Comparison of ENCODE assay signal across 8 cellular contexts in genomic region chr1:223189903-223190724, GRCh38. TPM values are rescaled to one million over a fixed set of nuclear protein-coding genes. Genes with fewer than 3 reads are reported as not detected.
DNase-seq lines count a peak whose midpoint lies in the region; ATAC-seq lines count a peak whose summit lies in the region.

No MANE protein-coding gene starts in this region.

- peaks cover 14% of the 10 kb centered on the region for H3K4me1 Mint-ChIP-seq in activated CD8-positive, alpha-beta memory T cell treated with anti-CD3 and anti-CD28 coated beads, Interleukin-2, amount 10 ng/mL, durations not matched to agents 7 days and 5 days

- H3K36me3 Mint-ChIP-seq in activated CD8-positive, alpha-beta memory T cell treated with anti-CD3 and anti-CD28 coated beads, Interleukin-2, amount 10 ng/mL, durations not matched to agents 7 days and 5 days: no peaks in the 10 kb centered on the region

- ATAC-seq in GM18499 (IDR thresholded peaks at IDR 0.05; ENCODE audit: insufficient read depth, unreplicated experiment): peak; percentile 54
- peak; percentile 78 for ATAC-seq in HG03565 (IDR thresholded peaks at IDR 0.05; ENCODE audit: unreplicated experiment)
- peak; percentile 77 for ATAC-seq in activated CD8-positive, alpha-beta memory T cell treated with anti-CD3 and anti-CD28 coated beads, Interleukin-2, amount 10 ng/mL, durations not matched to agents 7 days and 5 days

- H3K27ac Mint-ChIP-seq in activated CD8-positive, alpha-beta memory T cell treated with anti-CD3 and anti-CD28 coated beads, Interleukin-2, amount 10 ng/mL, durations not matched to agents 7 days and 5 days: peak overlapping the region; percentile 56

- H3K4me3 Mint-ChIP-seq in activated CD8-positive, alpha-beta memory T cell treated with anti-CD3 and anti-CD28 coated beads, Interleukin-2, amount 10 ng/mL, durations not matched to agents 7 days and 5 days: no peak overlapping the region

- peaks cover 50% of the 10 kb centered on the region for H3K27me3 Mint-ChIP-seq in activated CD8-positive, alpha-beta memory T cell treated with anti-CD3 and anti-CD28 coated beads, Interleukin-2, amount 10 ng/mL, durations not matched to agents 7 days and 5 days

- H3K9me3 Mint-ChIP-seq in activated CD8-positive, alpha-beta memory T cell treated with anti-CD3 and anti-CD28 coated beads, Interleukin-2, amount 10 ng/mL, durations not matched to agents 7 days and 5 days (ENCODE audit: low read depth): no peaks in the 10 kb centered on the region

- peak; percentile 62 for DNase-seq in activated CD8-positive, alpha-beta memory T cell treated with anti-CD3 and anti-CD28 coated beads, Interleukin-2, amount 10 ng/mL, durations not matched to agents 7 days and 5 days
- DNase-seq in myocyte (ENCODE audit: low read depth) (peak; percentile 90), NCI-H2196 treated with DMSO at 0.1 percent for 48 hours (lab: John Stamatoyannopoulos, UW; ENCODE audit: unreplicated experiment) (no peak), NCI-H187 treated with DMSO at 0.1 percent for 48 hours (lab: John Stamatoyannopoulos, UW) (no peak), NCI-H2107 (lab: John Stamatoyannopoulos, UW) (no peak), RPMI8226 (no peak)

- CTCF ChIA-PET in activated CD8-positive, alpha-beta memory T cell treated with anti-CD3 and anti-CD28 coated beads, Interleukin-2, amount 10 ng/mL, durations not matched to agents 7 days and 5 days (lab: Charles Lee): no interaction called here

RNA-seq across cellular contexts. Expression of gene TLR5, which starts 47.1 kb away (rescaled TPM):
- under 1 TPM; 0.09 to 0.80 TPM for total RNA-seq in activated CD8-positive, alpha-beta memory T cell treated with anti-CD3 and anti-CD28 coated beads, Interleukin-2, amount 10 ng/mL, durations not matched to agents 7 days and 5 days
- 0.75 and 2.3 TPM in 2 replicates for total RNA-seq in myocyte
- polyA plus RNA-seq in myocyte (2012): 0.26 TPM

Comparison
In these comparisons a context has a peak if more than half of its experiments do, and no peak if none do; other contexts are left out.
1. DNase-seq: peak in activated CD8-positive, alpha-beta memory T cell treated with anti-CD3 and anti-CD28 coated beads, Interleukin-2, amount 10 ng/mL, durations not matched to agents 7 days and 5 days (single experiment) and myocyte (single experiment); none in NCI-H2196 treated with DMSO at 0.1 percent for 48 hours (single experiment), NCI-H187 treated with DMSO at 0.1 percent for 48 hours (single experiment), NCI-H2107 (single experiment) and RPMI8226 (single experiment).
2. Peak in every context shown above with its lines, with median percentiles within 50 percentile points of each other: ATAC-seq.